In the genomic region with DNA sequence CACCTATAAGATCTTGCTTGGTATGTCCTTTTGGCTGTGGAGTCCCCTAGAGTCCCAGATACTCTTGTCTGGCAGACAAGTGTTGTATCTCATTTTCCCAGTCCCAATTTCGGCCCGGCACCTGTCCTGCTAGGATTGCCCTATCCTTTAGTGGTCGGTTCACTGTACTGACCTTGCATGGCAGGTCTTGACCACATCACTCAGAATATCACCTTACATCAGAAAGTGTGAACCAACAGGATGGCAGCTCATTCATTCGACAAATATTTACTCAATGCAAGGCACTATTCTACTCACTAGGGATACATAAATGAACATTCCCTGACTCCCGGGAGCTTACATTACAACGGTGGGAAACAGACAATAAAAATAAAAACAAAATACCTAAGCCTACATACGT, we compare ENCODE assay signal across 17 cellular contexts. TPM values are rescaled to one million over a fixed set of nuclear protein-coding genes. Genes with fewer than 3 reads are reported as not detected.
DNase-seq lines count a peak whose midpoint lies in the region; TF ChIP-seq lines count a peak whose summit lies in the region.
"Had no signal": no experiment of that assay in that cellular context is flagged by ENCODE, and none has a peak within 500 bp of the region (broad histone marks: within the 10 kb centered on the region; RNA-seq: fewer than 3 reads in every experiment).

No MANE protein-coding gene starts in this region.

- peaks cover 14% of the 10 kb centered on the region for H3K4me1 ChIP-seq in left ventricle myocardium inferior
- H3K4me1 ChIP-seq in PC-9 (replicated peaks; ENCODE audit: insufficient read depth), result peaks cover 76% of the 10 kb centered on the region
- peaks cover 26% of the 10 kb centered on the region for H3K4me1 ChIP-seq in iPS-20b (ENCODE audit: insufficient read depth, low read length)
- peaks cover 21% of the 10 kb centered on the region for H3K4me1 ChIP-seq in SJCRH30

- H3F3A ChIP-seq in PC-9 (ENCODE audit: insufficient read depth, low read depth), result peaks cover 32% of the 10 kb centered on the region

- H3K36me3 ChIP-seq in left ventricle myocardium inferior (no peaks in the 10 kb centered on the region), PC-9 (ENCODE audit: low read depth) (no peaks in the 10 kb centered on the region), iPS-20b (ENCODE audit: insufficient read depth, low read depth, low read length) (no peaks in the 10 kb centered on the region), SJCRH30 (no peaks in the 10 kb centered on the region)
- H3K36me3 ChIP-seq: uterus had no signal

- TF ChIP-seq CTCF in left ventricle myocardium inferior (IDR thresholded peaks at IDR 0.05; ENCODE audit: borderline replicate concordance), result no peak
- 0 out of 2 replicates have a peak, but pooled peaks have one; percentile 15 for TF ChIP-seq CTCF in PC-9 (conservative IDR thresholded peaks at IDR 0.05)
- TF ChIP-seq CTCF in type B pancreatic cell (conservative IDR thresholded peaks at IDR 0.05), result no peak

- DNase-seq in left ventricle myocardium inferior, result no peak
- DNase-seq in cardiac septum (ENCODE audit: low spot score), result no peak
- DNase-seq in PC-9, result peak; percentile 72 to 95
- DNase-seq in type B pancreatic cell (ENCODE audit: extremely low spot score, unreplicated experiment), result no peak
- no peak for DNase-seq in MV-4-11 (lab: John Stamatoyannopoulos, UW)
- DNase-seq in SIG-M5 treated with dmso at 0.1 percent for 504 hours (lab: John Stamatoyannopoulos, UW; ENCODE audit: unreplicated experiment), result no peak
- DNase-seq in SJCRH30, result no peak
- DNase-seq: activated CD4-positive, alpha-beta T cell treated with anti-CD3 and anti-CD28 coated beads, Interleukin-2, amount 10 ng/mL, durations not matched to agents 7 days and 5 days; activated naive CD8-positive, alpha-beta T cell treated with anti-CD3 and anti-CD28 coated beads for 36 hours; activated T-cell treated with anti-CD3 and anti-CD28 coated beads, Interleukin-2, amount 50 U/mL, for 24 hours; left cardiac atrium; natural killer cell; NCI-H524 treated with DMSO at 0.1 percent for 48 hours; stimulated activated CD4-positive, alpha-beta T cell treated with anti-CD3 and anti-CD28 coated beads, Interleukin-4, amount 100 ng/mL, for 24 hours; uterus had no signal

- H3K4me3 Mint-ChIP-seq in type B pancreatic cell, result no peak overlapping the region
- H3K4me3 Mint-ChIP-seq: activated CD4-positive, alpha-beta T cell treated with anti-CD3 and anti-CD28 coated beads, Interleukin-2, amount 10 ng/mL, durations not matched to agents 7 days and 5 days; activated naive CD8-positive, alpha-beta T cell treated with anti-CD3 and anti-CD28 coated beads for 36 hours; activated T-cell treated with anti-CD3 and anti-CD28 coated beads, Interleukin-2, amount 50 U/mL, for 24 hours; natural killer cell; T-helper 2 cell treated with Interferon-gamma antibody and Interleukin-4, amounts not matched to agents 5 μg/mL and 100 μg/mL, for 36 hours had no signal

- H3K9me2 ChIP-seq in PC-9 (ENCODE audit: insufficient read depth), result no peaks in the 10 kb centered on the region

- H4K20me1 ChIP-seq in PC-9 (ENCODE audit: insufficient read depth), result no peaks in the 10 kb centered on the region

- no peak overlapping the region for H3K9ac ChIP-seq in iPS-20b (ENCODE audit: low read depth, low read length)

- H3K36me3 Mint-ChIP-seq in type B pancreatic cell, result no peaks in the 10 kb centered on the region
- H3K36me3 Mint-ChIP-seq: activated naive CD8-positive, alpha-beta T cell treated with anti-CD3 and anti-CD28 coated beads for 36 hours; natural killer cell had no signal

- H3K4me3 ChIP-seq in left ventricle myocardium inferior (no peak overlapping the region), PC-9 (peak overlapping the region; percentile 42; the same call in 1 of the 2 replicates), iPS-20b (ENCODE audit: low read length) (0 out of 2 replicates have a peak overlapping the region, but pooled peaks have one; percentile 20), SJCRH30 (no peak overlapping the region)
- H3K4me3 ChIP-seq: uterus had no signal

- no peaks in the 10 kb centered on the region for H3K79me2 ChIP-seq in PC-9 (ENCODE audit: low read depth)

- POLR2A ChIA-PET in PC-9 (lab: Charles Lee; ENCODE audit: unreplicated experiment), result interaction anchor here (0.5 to 1.9 kb wide), 5 partner anchors 15 to 321 kb away, joined by 3 to 20 read pairs (median 7); no protein-coding TSS in a partner anchor

- H3K27me3 ChIP-seq in left ventricle myocardium inferior (ENCODE audit: low read depth), result peaks cover 44% of the 10 kb centered on the region
- H3K27me3 ChIP-seq in PC-9 (ENCODE audit: insufficient read depth, low read depth), result no peaks in the 10 kb centered on the region
- no peaks in the 10 kb centered on the region for H3K27me3 ChIP-seq in iPS-20b (ENCODE audit: insufficient read depth, low read length)
- H3K27me3 ChIP-seq in SJCRH30, result no peaks in the 10 kb centered on the region
- H3K27me3 ChIP-seq: uterus had no signal

- no peaks in the 10 kb centered on the region for H3K27me3 Mint-ChIP-seq in type B pancreatic cell

- H2AFZ ChIP-seq in PC-9, result peak overlapping the region; percentile 40; the same call in 1 of the 2 replicates

- intact Hi-C loops in left ventricle myocardium inferior (cut with micrococcal nuclease) (loop anchor here (5.0 kb wide), 1 partner anchor 331 kb away; the partner anchor contains the start of gene CD200R1), cardiac septum (cut with DNase I) (no loop called here), PC-9 (cut with micrococcal nuclease; ENCODE audit: unreplicated experiment) (loop anchor here (1.0 to 2.0 kb wide), 4 partner anchors 26 to 168 kb away; no protein-coding TSS in a partner anchor)

- H3K9me3 ChIP-seq in left ventricle myocardium inferior (replicated peaks), result no peaks in the 10 kb centered on the region
- H3K9me3 ChIP-seq in PC-9 (ENCODE audit: insufficient read depth, low read depth), result no peaks in the 10 kb centered on the region
- no peaks in the 10 kb centered on the region for H3K9me3 ChIP-seq in iPS-20b (ENCODE audit: insufficient read depth, low read depth, low read length)
- H3K9me3 ChIP-seq in SJCRH30 (replicated peaks), result no peaks in the 10 kb centered on the region
- H3K9me3 ChIP-seq: uterus had no signal

- no TSS peak for BruUV-seq in PC-9 (replicated peaks; lab: Mats Ljungman, UMichigan)

- CTCF ChIA-PET in PC-9 (lab: Charles Lee), result interaction anchor here (0.8 kb wide), 1 partner anchor 25 kb away, joined by 5 read pairs; no protein-coding TSS in a partner anchor

- peak overlapping the region; percentile 75 for H3K4me2 ChIP-seq in PC-9

- H3K9me3 Mint-ChIP-seq in type B pancreatic cell, result peaks cover 8% of the 10 kb centered on the region
- H3K9me3 Mint-ChIP-seq: activated naive CD8-positive, alpha-beta T cell treated with anti-CD3 and anti-CD28 coated beads for 36 hours; activated T-cell treated with anti-CD3 and anti-CD28 coated beads, Interleukin-2, amount 50 U/mL, for 24 hours; natural killer cell; T-helper 2 cell treated with Interferon-gamma antibody and Interleukin-4, amounts not matched to agents 5 μg/mL and 100 μg/mL, for 36 hours had no signal

- H3K4me1 Mint-ChIP-seq in type B pancreatic cell (ENCODE audit: unreplicated experiment), result peaks cover 28% of the 10 kb centered on the region

- H3K27ac Mint-ChIP-seq in type B pancreatic cell, result peak overlapping the region; percentile 61
- H3K27ac Mint-ChIP-seq: activated CD4-positive, alpha-beta T cell treated with anti-CD3 and anti-CD28 coated beads, Interleukin-2, amount 10 ng/mL, durations not matched to agents 7 days and 5 days; activated naive CD8-positive, alpha-beta T cell treated with anti-CD3 and anti-CD28 coated beads for 36 hours; activated T-cell treated with anti-CD3 and anti-CD28 coated beads, Interleukin-2, amount 50 U/mL, for 24 hours; natural killer cell; T-helper 2 cell treated with Interferon-gamma antibody and Interleukin-4, amounts not matched to agents 5 μg/mL and 100 μg/mL, for 36 hours had no signal

- H3K27ac ChIP-seq in left ventricle myocardium inferior (replicated peaks), result peak overlapping the region; percentile 45
- H3K27ac ChIP-seq in PC-9, result peak overlapping the region; percentile 96
- H3K27ac ChIP-seq in iPS-20b (ENCODE audit: low read length), result no peak overlapping the region
- no peak overlapping the region for H3K27ac ChIP-seq in SJCRH30
- H3K27ac ChIP-seq: uterus had no signal

RNA-seq across cellular contexts. Expression of gene CCDC80, which starts 5.7 kb away (rescaled TPM):
- 171 TPM for total RNA-seq in left ventricle myocardium inferior
- total RNA-seq in cardiac septum, result 122 TPM
- total RNA-seq in PC-9 (2021), result 142 and 162 TPM in 2 replicates
- 169 and 174 TPM in 2 replicates for total RNA-seq in type B pancreatic cell (ENCODE audit: low replicate concordance)
- 14.5 and 18.0 TPM in 2 replicates for total RNA-seq in SJCRH30 (2014; rRNA removed; shearing (Covaris generic))
- total RNA-seq: activated CD4-positive, alpha-beta T cell treated with anti-CD3 and anti-CD28 coated beads, Interleukin-2, amount 10 ng/mL, durations not matched to agents 7 days and 5 days; activated naive CD8-positive, alpha-beta T cell treated with anti-CD3 and anti-CD28 coated beads for 36 hours had no signal

Comparison
In these comparisons a context has a peak if more than half of its experiments do, and no peak if none do; other contexts are left out.
1. DNase-seq: peak in PC-9 (2 of 2); none in left ventricle myocardium inferior (single experiment), cardiac septum (single experiment), type B pancreatic cell (single experiment), MV-4-11 (single experiment), SIG-M5 treated with dmso at 0.1 percent for 504 hours (single experiment) and SJCRH30 (0 of 2).
2. H3K27ac ChIP-seq: peak in left ventricle myocardium inferior (single experiment) and PC-9 (single experiment); none in iPS-20b (single experiment) and SJCRH30 (single experiment).
3. H3K4me3 ChIP-seq: peak in PC-9 (single experiment) and iPS-20b (single experiment); none in left ventricle myocardium inferior (single experiment) and SJCRH30 (single experiment).